Comparison of ENCODE assay signal across 8 cellular contexts in genomic region chr13:51318876-51319275, GRCh38. TPM values are rescaled to one million over a fixed set of nuclear protein-coding genes. Genes with fewer than 3 reads are reported as not detected.
"Had no signal": no experiment of that assay in that cellular context is flagged by ENCODE, and none has a peak within 500 bp of the region (broad histone marks: within the 10 kb centered on the region; RNA-seq: fewer than 3 reads in every experiment).

No MANE protein-coding gene starts in this region.

- DNase-seq: IMR-90 had no signal

- ATAC-seq: HepG2, K562 had no signal

- H3K27me3 Mint-ChIP-seq: IgD-negative memory B cell had no signal

- FAIRE-seq: HepG2, HTR-8/SVneo, K562 had no signal

- H3K4me1 Mint-ChIP-seq: IgD-negative memory B cell had no signal

- H3K4me3 ChIP-seq: K562 had no signal

- H3K4me3 Mint-ChIP-seq: IgD-negative memory B cell had no signal

- H3K9me3 Mint-ChIP-seq: IgD-negative memory B cell had no signal

- H3K27ac ChIP-seq: HL-60 had no signal

- H3K27ac Mint-ChIP-seq: IgD-negative memory B cell had no signal

- H3K36me3 Mint-ChIP-seq: IgD-negative memory B cell had no signal

RNA-seq across cellular contexts. Expression of gene SERPINE3, which starts 20.6 kb away (rescaled TPM):
- total RNA-seq: HepG2, HT-29, HT1080, IMR-90, K562 had no signal
- polyA plus RNA-seq: HepG2, IgD-negative memory B cell, IMR-90, K562 had no signal
